In genomic region chr3:100782359-100782758, GRCh38 we compare ENCODE assay signal across 16 cellular contexts.
"Had no signal": no experiment of that assay in that cellular context is flagged by ENCODE, and none has a peak within 500 bp of the region (broad histone marks: within the 10 kb centered on the region; RNA-seq: fewer than 3 reads in every experiment).

No MANE protein-coding gene starts in this region.

- H3K27me3 Mint-ChIP-seq: memory B cell; stimulated activated memory B cell treated with anti-CD40 and anti-IgM and Interleukin-4, amounts not matched to agents 10 μg/mL and 1 μg/mL and 100 μg/mL, for 72 hours had no signal

- H3K4me1 Mint-ChIP-seq: activated naive CD4-positive, alpha-beta T cell treated with anti-CD3 and anti-CD28 coated beads, Interleukin-2, amount 10 ng/mL, durations not matched to agents 7 days and 5 days; memory B cell; natural killer cell; stimulated activated memory B cell treated with anti-CD40 and anti-IgM and Interleukin-4, amounts not matched to agents 10 μg/mL and 1 μg/mL and 100 μg/mL, for 72 hours had no signal

- H3K27ac ChIP-seq: ascending aorta, dorsolateral prefrontal cortex, left lung, tibial artery had no signal

- H3K4me3 Mint-ChIP-seq: activated naive CD4-positive, alpha-beta T cell treated with anti-CD3 and anti-CD28 coated beads, Interleukin-2, amount 10 ng/mL, durations not matched to agents 7 days and 5 days; endodermal cell; memory B cell; natural killer cell; stimulated activated memory B cell treated with anti-CD40 and anti-IgM and Interleukin-4, amounts not matched to agents 10 μg/mL and 1 μg/mL and 100 μg/mL, for 72 hours had no signal

- H3K4me1 ChIP-seq: left lung had no signal

- H3K27me3 ChIP-seq: ascending aorta, dorsolateral prefrontal cortex, left lung, tibial artery had no signal

- DNase-seq: activated CD4-positive, alpha-beta T cell treated with anti-CD3 and anti-CD28 coated beads, Interleukin-2, amount 50 U/mL, for 1 hour; activated naive CD4-positive, alpha-beta T cell treated with anti-CD3 and anti-CD28 coated beads, Interleukin-2, amount 10 ng/mL, durations not matched to agents 7 days and 5 days; dorsolateral prefrontal cortex; endodermal cell; hippocampal formation; kidney; left lung; natural killer cell; occipital lobe; T1000; tibial artery had no signal

- H3K36me3 ChIP-seq: left lung had no signal

- H3K4me3 ChIP-seq: ascending aorta, dorsolateral prefrontal cortex, left lung, tibial artery had no signal

- ATAC-seq: activated CD4-positive, CD25-positive, alpha-beta regulatory T cell treated with anti-CD3 and anti-CD28 coated beads, Interleukin-2, amount 50 U/mL, for 24 hours; left lung; natural killer cell had no signal

- H3K27ac Mint-ChIP-seq: activated naive CD4-positive, alpha-beta T cell treated with anti-CD3 and anti-CD28 coated beads, Interleukin-2, amount 10 ng/mL, durations not matched to agents 7 days and 5 days; activated T-helper 2 cell treated with anti-CD3 and anti-CD28 coated beads, Interferon-gamma antibody, Interleukin-2, Interleukin-4, amounts not matched to agents 10 μg/mL and 5 μg/mL and 100 μg/mL, durations not matched to agents 14 hours and 24 hours and 36 hours; endodermal cell; memory B cell; natural killer cell; stimulated activated memory B cell treated with anti-CD40 and anti-IgM and Interleukin-4, amounts not matched to agents 10 μg/mL and 1 μg/mL and 100 μg/mL, for 72 hours had no signal

- H3K36me3 Mint-ChIP-seq: activated naive CD4-positive, alpha-beta T cell treated with anti-CD3 and anti-CD28 coated beads, Interleukin-2, amount 10 ng/mL, durations not matched to agents 7 days and 5 days; memory B cell; natural killer cell; stimulated activated memory B cell treated with anti-CD40 and anti-IgM and Interleukin-4, amounts not matched to agents 10 μg/mL and 1 μg/mL and 100 μg/mL, for 72 hours had no signal
